In genomic region chr21:41891132-41891531, GRCh38 we compare ENCODE assay signal across 1 cellular context.
TF ChIP-seq lines count a peak whose summit lies in the region.

No MANE protein-coding gene starts in this region.

TF ChIP-seq in IMR-90, 13 proteins besides CTCF, POLR2A, EP300 and RAD21 (continued from another document):
- TF ChIP-seq SMC3 (IDR thresholded peaks at IDR 0.05; ENCODE audit: low read depth, low read length) (no peak), RFX5 (IDR thresholded peaks at IDR 0.05; ENCODE audit: low read depth, low read length) (no peak), MAFK (IDR thresholded peaks at IDR 0.05; ENCODE audit: low read depth, low read length) (no peak)
